ENCODE assay signal across 1 cellular context in the genomic region with DNA sequence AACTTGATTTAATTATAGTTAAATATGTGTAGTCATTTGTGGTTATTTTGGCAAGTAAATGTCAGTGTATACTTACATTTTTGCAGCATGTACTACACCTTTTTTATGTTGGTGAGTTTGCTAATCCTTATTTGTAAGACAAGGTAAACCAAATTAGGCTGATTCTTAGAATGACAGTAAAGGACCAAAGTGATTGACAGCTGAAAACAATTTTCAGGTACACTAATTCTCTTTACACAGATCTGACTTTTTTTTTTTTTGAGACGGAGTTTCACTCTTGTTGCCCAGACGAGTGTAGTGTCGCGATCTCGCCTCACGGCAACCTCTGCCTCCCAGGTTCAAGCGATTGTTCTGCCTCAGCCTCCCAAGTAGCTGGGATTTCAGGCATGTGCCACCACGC.
TF ChIP-seq lines count a peak whose summit lies in the region.

No MANE protein-coding gene starts in this region.

TF ChIP-seq in K562, 482 proteins besides CTCF, POLR2A, EP300 and RAD21:
- TF ChIP-seq POLR2AphosphoS5 (IDR thresholded peaks at IDR 0.05; ENCODE audit: control insufficient read depth, insufficient read depth, low read depth, low read length) (peak; percentile 54; the same call in 1 of the 2 replicates), ZNF785 (CRISPR knock-in tag; IDR thresholded peaks at IDR 0.05) (no peak), TBP (optimal IDR thresholded peaks at IDR 0.05; ENCODE audit: low read depth, low read length) (no peak), PML (IDR thresholded peaks at IDR 0.05; ENCODE audit: low read length) (0 out of 2 replicates have a peak, but pooled peaks have one; percentile 13), CREM (IDR thresholded peaks at IDR 0.05; ENCODE audit: low read depth) (no peak), FIP1L1 (IDR thresholded peaks at IDR 0.05; ENCODE audit: low read depth, low read length, poor library complexity, severe bottlenecking) (no peak), SMAD4 (CRISPR knock-in tag; conservative IDR thresholded peaks at IDR 0.05) (no peak), ADNP (tag; IDR thresholded peaks at IDR 0.05) (no peak)
- TF ChIP-seq, protein P1, sequence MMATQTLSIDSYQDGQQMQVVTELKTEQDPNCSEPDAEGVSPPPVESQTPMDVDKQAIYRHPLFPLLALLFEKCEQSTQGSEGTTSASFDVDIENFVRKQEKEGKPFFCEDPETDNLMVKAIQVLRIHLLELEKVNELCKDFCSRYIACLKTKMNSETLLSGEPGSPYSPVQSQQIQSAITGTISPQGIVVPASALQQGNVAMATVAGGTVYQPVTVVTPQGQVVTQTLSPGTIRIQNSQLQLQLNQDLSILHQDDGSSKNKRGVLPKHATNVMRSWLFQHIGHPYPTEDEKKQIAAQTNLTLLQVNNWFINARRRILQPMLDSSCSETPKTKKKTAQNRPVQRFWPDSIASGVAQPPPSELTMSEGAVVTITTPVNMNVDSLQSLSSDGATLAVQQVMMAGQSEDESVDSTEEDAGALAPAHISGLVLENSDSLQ (IDR thresholded peaks at IDR 0.05) = peak; percentile 74
